Comparison of ENCODE assay signal across 24 cellular contexts in genomic region chr12:3351731-3352130, GRCh38.
"Had no signal": no experiment of that assay in that cellular context is flagged by ENCODE, and none has a peak within 500 bp of the region (broad histone marks: within the 10 kb centered on the region; RNA-seq: fewer than 3 reads in every experiment).

No MANE protein-coding gene starts in this region.

- ATAC-seq: left cardiac atrium; left lobe of liver; lower lobe of right lung; mucosa of descending colon; naive thymus-derived CD4-positive, alpha-beta T cell; natural killer cell treated with Interleukin-12 subunit alpha and Interleukin-12 subunit beta and Interleukin-15 and Interleukin-18, amount 100 ng/mL, for 72 hours; right cardiac atrium; sciatic nerve; stimulated activated naive B cell treated with anti-CD40 and anti-IgM and Interleukin-4, amounts not matched to agents 10 μg/mL and 1 μg/mL and 100 μg/mL, for 72 hours had no signal

- H3K9me3 ChIP-seq: lower lobe of right lung, mucosa of descending colon, ovary, suprapubic skin, thoracic aorta, tibial artery, uterus had no signal

- H3K36me3 ChIP-seq: lower lobe of right lung, ovary, suprapubic skin, thoracic aorta, tibial artery, uterus had no signal

- H3K27me3 ChIP-seq: ovary, uterus had no signal

- H3K27ac ChIP-seq: lower lobe of right lung, ovary, skin epidermis, suprapubic skin, thoracic aorta, tibial artery, uterus had no signal

- DNase-seq: hippocampal formation; kidney glomerular epithelial cell; left cardiac atrium; lower lobe of right lung; mesendoderm; midbrain; mucosa of descending colon; naive thymus-derived CD4-positive, alpha-beta T cell; ovary; retina; right cardiac atrium; stimulated activated CD4-positive, alpha-beta T cell treated with anti-CD3 and anti-CD28 coated beads, Interleukin-12 subunit alpha, Interleukin-12 subunit beta, amount 100 ng/mL, for 4 hours; stimulated activated CD4-positive, alpha-beta T cell treated with anti-CD3 and anti-CD28 coated beads, Interleukin-15, amount 100 ng/mL, for 24 hours; stimulated activated CD4-positive, alpha-beta T cell treated with anti-CD3 and anti-CD28 coated beads, Interleukin-2, amount 100 ng/mL, for 24 hours; stimulated activated CD4-positive, alpha-beta T cell treated with anti-CD3 and anti-CD28 coated beads, Interleukin-4, amount 100 ng/mL, for 1 hour; stimulated activated naive B cell treated with anti-CD40 and anti-IgM and Interleukin-4, amounts not matched to agents 10 μg/mL and 1 μg/mL and 100 μg/mL, for 72 hours; tibial artery; uterus had no signal

- H3K4me3 ChIP-seq: lower lobe of right lung, mucosa of descending colon, ovary, skin epidermis, suprapubic skin, thoracic aorta, tibial artery, uterus had no signal

- H3K4me1 ChIP-seq: lower lobe of right lung, suprapubic skin, tibial artery, uterus had no signal
